Comparison of ENCODE assay signal across 12 cellular contexts in genomic region chr12:133180669-133181068, GRCh38. TPM values are rescaled to one million over a fixed set of nuclear protein-coding genes. Genes with fewer than 3 reads are reported as not detected.
A peak's percentile ranks its signal among the peaks of the same experiment; 100 is the strongest.
DNase-seq lines count a peak whose midpoint lies in the region; ATAC-seq, FAIRE-seq and TF ChIP-seq lines count a peak whose summit lies in the region.
"Had no signal": no experiment of that assay in that cellular context is flagged by ENCODE, and none has a peak within 500 bp of the region (broad histone marks: within the 10 kb centered on the region; RNA-seq: fewer than 3 reads in every experiment).

No MANE protein-coding gene starts in this region.

- no peak for TF ChIP-seq RAD21 in neural cell (conservative IDR thresholded peaks at IDR 0.05)

- no peak for ATAC-seq in HG03135 (IDR thresholded peaks at IDR 0.05; ENCODE audit: unreplicated experiment)

- peaks cover 29 to 37% (median 32%) of the 10 kb centered on the region in 3 donors for H3K4me1 Mint-ChIP-seq in CD8-positive, alpha-beta memory T cell
- H3K4me1 Mint-ChIP-seq in astrocyte (ENCODE audit: low read depth, unreplicated experiment), result peaks cover 3% of the 10 kb centered on the region

- no peaks in the 10 kb centered on the region for H3K9me2 ChIP-seq in neural cell (ENCODE audit: insufficient read depth, low read length)

- H3K4me2 ChIP-seq in astrocyte (ENCODE audit: low read length) (no peak overlapping the region), neural cell (ENCODE audit: low read length) (no peak overlapping the region)

- H3K79me2 ChIP-seq in astrocyte (ENCODE audit: insufficient read depth, low read length) (peaks cover 27% of the 10 kb centered on the region), neural cell (replicated peaks; ENCODE audit: insufficient read depth, low read length) (peaks cover 20% of the 10 kb centered on the region)

- H4K20me1 ChIP-seq in astrocyte (ENCODE audit: insufficient read depth, low read length) (no peaks in the 10 kb centered on the region), neural cell (ENCODE audit: insufficient read depth) (no peaks in the 10 kb centered on the region)

- TF ChIP-seq CTCF in astrocyte (IDR thresholded peaks at IDR 0.05; ENCODE audit: insufficient read depth, low read depth, low read length) (no peak), neural cell (IDR thresholded peaks at IDR 0.05; ENCODE audit: poor library complexity, severe bottlenecking) (no peak)

- no peak overlapping the region for H3K4me3 ChIP-seq in CD8-positive, alpha-beta memory T cell (ENCODE audit: low read length)
- peak overlapping the region; percentile 31; the same call in 1 of the 2 replicates for H3K4me3 ChIP-seq in HUES48 (ENCODE audit: low read depth, low read length)
- no peak overlapping the region for H3K4me3 ChIP-seq in astrocyte (ENCODE audit: insufficient read depth, low read depth, low read length)
- H3K4me3 ChIP-seq in neural cell (ENCODE audit: low read length), result no peak overlapping the region

- no peak for DNase-seq in CD8-positive, alpha-beta memory T cell
- DNase-seq in astrocyte (ENCODE audit: low read depth), result no peak
- DNase-seq in NCI-H446 treated with DMSO at 0.1 percent for 48 hours (lab: John Stamatoyannopoulos, UW), result no peak
- no peak for DNase-seq in mesenteric fat pad (ENCODE audit: low spot score)

- H3K36me3 Mint-ChIP-seq in CD8-positive, alpha-beta memory T cell, result peaks cover 36 to 80% (median 63%) of the 10 kb centered on the region in 3 donors
- H3K36me3 Mint-ChIP-seq in astrocyte (ENCODE audit: low read depth, unreplicated experiment), result peaks cover 35% of the 10 kb centered on the region

- H3K9me3 ChIP-seq in CD8-positive, alpha-beta memory T cell (ENCODE audit: low read length), result peaks cover 22% of the 10 kb centered on the region
- H3K9me3 ChIP-seq in HUES48 (ENCODE audit: control insufficient read depth, insufficient read depth, low read length) (peaks cover 79% of the 10 kb centered on the region), astrocyte (ENCODE audit: insufficient read depth, low read depth, low read length) (peaks cover 3% of the 10 kb centered on the region), neural cell (ENCODE audit: low read length) (peaks cover 7% of the 10 kb centered on the region)

- no peak overlapping the region for H3K27ac ChIP-seq in CD8-positive, alpha-beta memory T cell (ENCODE audit: low read depth, low read length)
- no peak overlapping the region for H3K27ac ChIP-seq in HUES48 (ENCODE audit: low read depth, low read length)
- no peak overlapping the region for H3K27ac ChIP-seq in astrocyte (ENCODE audit: low read depth, low read length)
- H3K27ac ChIP-seq in neural cell (ENCODE audit: low read length), result no peak overlapping the region

- H3K9me3 Mint-ChIP-seq in CD8-positive, alpha-beta memory T cell, result peaks cover 37 to 77% (median 69%) of the 10 kb centered on the region in 5 donors
- peaks cover 56% of the 10 kb centered on the region for H3K9me3 Mint-ChIP-seq in astrocyte (ENCODE audit: unreplicated experiment)

- TF ChIP-seq EP300 in neural cell (conservative IDR thresholded peaks at IDR 0.05; ENCODE audit: poor library complexity, severe bottlenecking), result no peak

- no peak overlapping the region for H2AFZ ChIP-seq in astrocyte (ENCODE audit: low read depth, low read length)
- peak overlapping the region; percentile 29 for H2AFZ ChIP-seq in neural cell (ENCODE audit: low read depth, low read length)

- H3K36me3 ChIP-seq in CD8-positive, alpha-beta memory T cell (ENCODE audit: insufficient read depth, low read length), result peaks cover 9% of the 10 kb centered on the region
- H3K36me3 ChIP-seq in HUES48 (ENCODE audit: control insufficient read depth, insufficient read depth, low read length), result peaks cover 33% of the 10 kb centered on the region
- peaks cover 9% of the 10 kb centered on the region for H3K36me3 ChIP-seq in astrocyte (ENCODE audit: insufficient read depth, low read length)
- peaks cover 17% of the 10 kb centered on the region for H3K36me3 ChIP-seq in neural cell (ENCODE audit: insufficient read depth, low read length)

- no peaks in the 10 kb centered on the region for H3F3A ChIP-seq in neural cell (ENCODE audit: insufficient read depth, low read length, poor library complexity, severe bottlenecking)

- H3K27ac Mint-ChIP-seq in CD8-positive, alpha-beta memory T cell, result peak overlapping the region in 1 of 8 donors; percentile 4
- H3K27ac Mint-ChIP-seq in astrocyte (ENCODE audit: unreplicated experiment), result no peak overlapping the region

- no peak for FAIRE-seq in astrocyte (lab: Jason Lieb, UNC)
- FAIRE-seq: D721Med had no signal

- CTCF ChIA-PET in CD8-positive, alpha-beta memory T cell (lab: Charles Lee), result interaction anchor here (0.9 to 1.7 kb wide), 5 partner anchors 50 to 195 kb away, joined by 3 to 12 read pairs (median 5); partner anchors contain the start of genes ZNF10, ZNF140, ZNF26 and ZNF891

- H3K27me3 ChIP-seq in CD8-positive, alpha-beta memory T cell (ENCODE audit: insufficient read depth, low read length, poor library complexity, severe bottlenecking), result no peaks in the 10 kb centered on the region
- H3K27me3 ChIP-seq in HUES48 (ENCODE audit: control insufficient read depth, insufficient read depth, low read length), result no peaks in the 10 kb centered on the region
- no peaks in the 10 kb centered on the region for H3K27me3 ChIP-seq in astrocyte (ENCODE audit: insufficient read depth, low read length)
- H3K27me3 ChIP-seq in neural cell (ENCODE audit: insufficient read depth, low read depth, low read length), result no peaks in the 10 kb centered on the region
- H3K27me3 ChIP-seq: Peyer's patch had no signal

- peaks cover 9% of the 10 kb centered on the region for H3K4me1 ChIP-seq in CD8-positive, alpha-beta memory T cell (ENCODE audit: insufficient read depth, low read length)
- H3K4me1 ChIP-seq in HUES48 (ENCODE audit: control insufficient read depth, insufficient read depth, low read length) (no peaks in the 10 kb centered on the region), astrocyte (ENCODE audit: insufficient read depth, low read length) (no peaks in the 10 kb centered on the region)

- POLR2A ChIA-PET in CD8-positive, alpha-beta memory T cell (lab: Charles Lee), result interaction anchor here (0.6 to 1.8 kb wide), 3 partner anchors 50 to 195 kb away, joined by 4 to 11 read pairs (median 5); partner anchors contain the start of genes ZNF10, ZNF140 and ZNF26

- peak overlapping the region in 6 of 7 donors; percentile 6 to 67 (median 50) for H3K4me3 Mint-ChIP-seq in CD8-positive, alpha-beta memory T cell
- peak overlapping the region; percentile 35 for H3K4me3 Mint-ChIP-seq in astrocyte (ENCODE audit: unreplicated experiment)

- H3K27me3 Mint-ChIP-seq in CD8-positive, alpha-beta memory T cell, result peaks cover 0 to 1% of the 10 kb centered on the region in 2 donors
- no peaks in the 10 kb centered on the region for H3K27me3 Mint-ChIP-seq in astrocyte (ENCODE audit: low read depth, unreplicated experiment)
- H3K27me3 Mint-ChIP-seq: activated naive CD8-positive, alpha-beta T cell treated with anti-CD3 and anti-CD28 coated beads, Interleukin-2, amount 10 ng/mL, durations not matched to agents 7 days and 5 days had no signal

- no peak overlapping the region for H3K9ac ChIP-seq in HUES48 (ENCODE audit: low read depth, low read length)
- H3K9ac ChIP-seq in astrocyte (ENCODE audit: low read length), result no peak overlapping the region
- H3K9ac ChIP-seq in neural cell (ENCODE audit: low read length), result no peak overlapping the region

TF ChIP-seq in neural cell, 6 proteins besides CTCF, POLR2A, EP300 and RAD21 (continues in another document):
- TF ChIP-seq SMC3 (conservative IDR thresholded peaks at IDR 0.05; ENCODE audit: poor library complexity) (no peak), POLR2AphosphoS5 (IDR thresholded peaks at IDR 0.05) (no peak), TAF1 (IDR thresholded peaks at IDR 0.05; ENCODE audit: low read depth) (no peak), MXI1 (conservative IDR thresholded peaks at IDR 0.05; ENCODE audit: poor library complexity, severe bottlenecking) (no peak)

RNA-seq across cellular contexts. Expression of gene ZNF268, which starts 0.6 kb away (rescaled TPM):
- total RNA-seq in CD8-positive, alpha-beta memory T cell, result 10 to 100 TPM; 22.6 TPM
- 19.8 TPM for polyA plus RNA-seq in CD8-positive, alpha-beta memory T cell
- 21.0 and 24.3 TPM in 2 replicates for total RNA-seq in astrocyte
- 23.5 and 32.3 TPM in 2 replicates for polyA plus RNA-seq in neural cell
- polyA minus RNA-seq in neural cell, result 97.1 and 100 TPM in 2 replicates
- total RNA-seq in mesenteric fat pad, result 10.8 TPM

RNA-seq across cellular contexts. Expression of gene ZNF10, which starts 50.2 kb away (rescaled TPM):
- 1 to 10 TPM; 4.5 to 5.6 TPM for total RNA-seq in CD8-positive, alpha-beta memory T cell
- polyA plus RNA-seq in CD8-positive, alpha-beta memory T cell, result 13.6 TPM
- total RNA-seq in astrocyte, result 7.3 and 7.6 TPM in 2 replicates
- 46.5 and 52.3 TPM in 2 replicates for polyA plus RNA-seq in neural cell
- 118 and 154 TPM in 2 replicates for polyA minus RNA-seq in neural cell
- total RNA-seq in mesenteric fat pad, result 7.4 TPM

RNA-seq across cellular contexts. Expression of gene ZNF891, which starts 50.6 kb away (rescaled TPM):
- 1 to 10 TPM; 2.0 to 2.1 TPM for total RNA-seq in CD8-positive, alpha-beta memory T cell
- polyA plus RNA-seq in CD8-positive, alpha-beta memory T cell, result 0.69 TPM
- total RNA-seq in astrocyte (1.2 TPM in 2 replicates), mesenteric fat pad (1.8 TPM)
- polyA plus RNA-seq in neural cell, result 9.4 and 10.4 TPM in 2 replicates
- 22.4 and 24.1 TPM in 2 replicates for polyA minus RNA-seq in neural cell

RNA-seq across cellular contexts. Expression of gene ANHX, which starts 55.0 kb away (rescaled TPM):
- total RNA-seq in CD8-positive, alpha-beta memory T cell, result not detected
- not detected for polyA plus RNA-seq in CD8-positive, alpha-beta memory T cell
- total RNA-seq in astrocyte, result not detected in 2 replicates
- not detected in 2 replicates for polyA plus RNA-seq in neural cell
- not detected in 2 replicates for polyA minus RNA-seq in neural cell
- total RNA-seq in mesenteric fat pad, result not detected
- total RNA-seq: activated naive CD8-positive, alpha-beta T cell treated with anti-CD3 and anti-CD28 coated beads, Interleukin-2, amount 10 ng/mL, durations not matched to agents 7 days and 5 days; Peyer's patch; T-helper 2 cell treated with Interferon-gamma antibody and Interleukin-4, amounts not matched to agents 100 ng/mL and 5 ng/mL, for 36 hours; temporal lobe had no signal
